ENCODE assay signal across 20 cellular contexts in genomic region chr2:144678741-144679140, GRCh38.
"Had no signal": no experiment of that assay in that cellular context is flagged by ENCODE, and none has a peak within 500 bp of the region (broad histone marks: within the 10 kb centered on the region; RNA-seq: fewer than 3 reads in every experiment).

No MANE protein-coding gene starts in this region.

- H3K9me3 Mint-ChIP-seq: activated CD8-positive, alpha-beta T cell treated with anti-CD3 and anti-CD28 coated beads for 36 hours; activated T-cell treated with anti-CD3 and anti-CD28 coated beads, Interleukin-2, amount 50 U/mL, for 4 hours; stimulated activated naive CD8-positive, alpha-beta T cell treated with anti-CD3 and anti-CD28 coated beads, Interleukin-15, Interleukin-2, amounts not matched to agents 100 ng/mL and 50 ng/mL, for 24 hours; WTC11 had no signal

- DNase-seq: activated CD4-positive, alpha-beta T cell treated with anti-CD3 and anti-CD28 coated beads for 4 hours; activated CD8-positive, alpha-beta T cell treated with anti-CD3 and anti-CD28 coated beads for 36 hours; activated gamma-delta T cell; activated T-cell treated with anti-CD3 and anti-CD28 coated beads, Interleukin-2, amount 50 U/mL, for 4 hours; amniotic stem cell; body of pancreas; central memory CD4-positive, alpha-beta T cell; colonic mucosa; foreskin melanocyte; head of caudate nucleus; left colon; ovary; trophoblast cell had no signal

- H3K9me3 ChIP-seq: body of pancreas, colonic mucosa, ovary, suprapubic skin had no signal

- H3K27me3 Mint-ChIP-seq: activated CD8-positive, alpha-beta T cell treated with anti-CD3 and anti-CD28 coated beads for 36 hours; activated naive CD8-positive, alpha-beta T cell had no signal

- H3K4me1 ChIP-seq: body of pancreas, colonic mucosa had no signal

- H3K27ac ChIP-seq: body of pancreas, colonic mucosa, ovary, suprapubic skin had no signal

- H3K36me3 ChIP-seq: colonic mucosa, ovary, suprapubic skin had no signal

- H3K4me3 ChIP-seq: body of pancreas, colonic mucosa, lung, ovary, suprapubic skin had no signal

- H3K27me3 ChIP-seq: body of pancreas, colonic mucosa, ovary, suprapubic skin had no signal

- ATAC-seq: activated CD8-positive, alpha-beta T cell treated with anti-CD3 and anti-CD28 coated beads for 36 hours; activated T-cell treated with anti-CD3 and anti-CD28 coated beads, Interleukin-2, amount 50 U/mL, for 4 hours; body of pancreas; left colon; sciatic nerve; WTC11 had no signal

- H3K27ac Mint-ChIP-seq: activated CD8-positive, alpha-beta T cell treated with anti-CD3 and anti-CD28 coated beads for 36 hours; activated naive CD8-positive, alpha-beta T cell; stimulated activated naive CD8-positive, alpha-beta T cell treated with anti-CD3 and anti-CD28 coated beads, Interleukin-15, Interleukin-2, amounts not matched to agents 100 ng/mL and 50 ng/mL, for 24 hours; WTC11 had no signal

- FAIRE-seq: endothelial cell of umbilical vein had no signal

- H3K36me3 Mint-ChIP-seq: activated naive CD8-positive, alpha-beta T cell; WTC11 had no signal

- H3K4me3 Mint-ChIP-seq: activated CD8-positive, alpha-beta T cell treated with anti-CD3 and anti-CD28 coated beads for 36 hours; activated naive CD8-positive, alpha-beta T cell; activated T-cell treated with anti-CD3 and anti-CD28 coated beads, Interleukin-2, amount 50 U/mL, for 4 hours; stimulated activated naive CD8-positive, alpha-beta T cell treated with anti-CD3 and anti-CD28 coated beads, Interleukin-15, Interleukin-2, amounts not matched to agents 100 ng/mL and 50 ng/mL, for 24 hours; WTC11 had no signal
